11 cellular contexts compared by ENCODE assay signal in the genomic region with DNA sequence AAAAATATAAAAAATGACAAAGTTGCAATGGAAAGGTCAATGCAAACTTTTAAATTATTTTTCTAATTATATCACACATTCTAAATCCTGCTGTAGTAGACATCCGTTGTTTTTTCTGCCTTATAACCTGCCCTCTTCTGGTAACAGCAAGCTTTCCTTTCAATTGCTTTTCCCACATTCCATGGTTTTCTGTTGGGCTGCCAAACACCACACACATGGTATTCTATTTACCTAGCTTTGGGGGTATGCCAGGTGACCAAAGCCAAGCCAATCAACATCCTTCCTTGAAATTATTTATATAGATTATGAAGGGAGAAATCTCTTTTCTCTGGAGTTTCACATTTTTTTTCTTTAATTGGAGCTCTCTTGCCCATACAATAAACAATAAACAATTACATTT. TPM values are rescaled to one million over a fixed set of nuclear protein-coding genes. Genes with fewer than 3 reads are reported as not detected.
A peak's percentile ranks its signal among the peaks of the same experiment; 100 is the strongest.
DNase-seq lines count a peak whose midpoint lies in the region; ATAC-seq and TF ChIP-seq lines count a peak whose summit lies in the region.
"Had no signal": no experiment of that assay in that cellular context is flagged by ENCODE, and none has a peak within 500 bp of the region (broad histone marks: within the 10 kb centered on the region; RNA-seq: fewer than 3 reads in every experiment).

No MANE protein-coding gene starts in this region.

- no peaks in the 10 kb centered on the region for H3K9me3 Mint-ChIP-seq in activated CD8-positive, alpha-beta T cell treated with anti-CD3 and anti-CD28 coated beads, Interleukin-2, amount 10 ng/mL, durations not matched to agents 7 days and 5 days (ENCODE audit: insufficient read depth)

- peaks cover 0 to 23% (median 3%) of the 10 kb centered on the region in 4 donors for H3K4me1 ChIP-seq in right lobe of liver

- no peak overlapping the region for H3K27ac ChIP-seq in C4-2B
- H3K27ac ChIP-seq in right lobe of liver = no peak overlapping the region

- TF ChIP-seq POLR2A in right lobe of liver (IDR thresholded peaks at IDR 0.05) = no peak

- H3K27me3 Mint-ChIP-seq in activated CD8-positive, alpha-beta T cell treated with anti-CD3 and anti-CD28 coated beads, Interleukin-2, amount 10 ng/mL, durations not matched to agents 7 days and 5 days (ENCODE audit: low read depth) = peaks cover 42% of the 10 kb centered on the region

- peak; percentile 41 for DNase-seq in NCI-H1694 (lab: John Stamatoyannopoulos, UW)
- peak; percentile 40 for DNase-seq in cerebellar cortex (ENCODE audit: low spot score)
- peak in 2 of 3 donors; percentile 35 to 65 for DNase-seq in right lobe of liver
- no peak for DNase-seq in midbrain (lab: John Stamatoyannopoulos, UW)
- no peak for DNase-seq in germinal center (ENCODE audit: low spot score)
- no peak for DNase-seq in activated CD8-positive, alpha-beta T cell treated with anti-CD3 and anti-CD28 coated beads, Interleukin-2, amount 10 ng/mL, durations not matched to agents 7 days and 5 days
- DNase-seq: activated T-cell treated with anti-CD3 and anti-CD28 coated beads, Interleukin-2, amount 50 U/mL, for 48 hours; naive thymus-derived CD8-positive, alpha-beta T cell; NCI-H1092 treated with DMSO at 0.1 percent for 48 hours had no signal

- no peaks in the 10 kb centered on the region for H3K36me3 Mint-ChIP-seq in activated CD8-positive, alpha-beta T cell treated with anti-CD3 and anti-CD28 coated beads, Interleukin-2, amount 10 ng/mL, durations not matched to agents 7 days and 5 days (ENCODE audit: low read depth)

- no peaks in the 10 kb centered on the region for H3K9me3 ChIP-seq in right lobe of liver

- CTCF ChIA-PET in activated CD8-positive, alpha-beta T cell treated with anti-CD3 and anti-CD28 coated beads, Interleukin-2, amount 10 ng/mL, durations not matched to agents 7 days and 5 days (lab: Charles Lee) = no interaction called here

- POLR2A ChIA-PET in activated CD8-positive, alpha-beta T cell treated with anti-CD3 and anti-CD28 coated beads, Interleukin-2, amount 10 ng/mL, durations not matched to agents 7 days and 5 days (lab: Charles Lee) = interaction anchor here (1.2 kb wide), 1 partner anchor 9 kb away, joined by 3 read pairs; no protein-coding TSS in a partner anchor

- TF ChIP-seq CTCF in C4-2B (conservative IDR thresholded peaks at IDR 0.05) (peak; percentile 49), right lobe of liver (IDR thresholded peaks at IDR 0.05) (peak; percentile 26 to 40 (median 38))

- H3K4me1 Mint-ChIP-seq in activated CD8-positive, alpha-beta T cell treated with anti-CD3 and anti-CD28 coated beads, Interleukin-2, amount 10 ng/mL, durations not matched to agents 7 days and 5 days (ENCODE audit: low read depth) = peaks cover 11% of the 10 kb centered on the region

- no peak overlapping the region for H3K27ac Mint-ChIP-seq in activated CD8-positive, alpha-beta T cell treated with anti-CD3 and anti-CD28 coated beads, Interleukin-2, amount 10 ng/mL, durations not matched to agents 7 days and 5 days

- 19% methylated on average over 1 of the region's 1 CpG for WGBS in right lobe of liver (ENCODE audit: insufficient coverage, low coverage, low lambda C conversion rate, missing lambda C conversion rate)

- H3K27me3 ChIP-seq in right lobe of liver = no peaks in the 10 kb centered on the region

- ATAC-seq in right lobe of liver (peak in 3 of 4 donors; percentile 16 to 31 (median 23)), HG03039 (IDR thresholded peaks at IDR 0.05; ENCODE audit: unreplicated experiment) (no peak)
- no peak for ATAC-seq in activated CD8-positive, alpha-beta T cell treated with anti-CD3 and anti-CD28 coated beads, Interleukin-2, amount 10 ng/mL, durations not matched to agents 7 days and 5 days
- ATAC-seq: naive thymus-derived CD8-positive, alpha-beta T cell had no signal

- H3K4me3 Mint-ChIP-seq in activated CD8-positive, alpha-beta T cell treated with anti-CD3 and anti-CD28 coated beads, Interleukin-2, amount 10 ng/mL, durations not matched to agents 7 days and 5 days = no peak overlapping the region
- H3K4me3 Mint-ChIP-seq: naive thymus-derived CD8-positive, alpha-beta T cell had no signal

- intact Hi-C loops in right lobe of liver (cut with DNase I) = no loop called here

- H3K36me3 ChIP-seq in right lobe of liver = no peaks in the 10 kb centered on the region

- no peak overlapping the region for H3K4me3 ChIP-seq in right lobe of liver

RNA-seq across cellular contexts. Expression of a gene that starts 3.4 kb away (rescaled TPM):
- total RNA-seq in right lobe of liver = 10 to 100 TPM; 18.5 to 53.2 (median 28.0) TPM
- not detected for total RNA-seq in activated CD8-positive, alpha-beta T cell treated with anti-CD3 and anti-CD28 coated beads, Interleukin-2, amount 10 ng/mL, durations not matched to agents 7 days and 5 days

Comparison
In these comparisons a context has a peak if more than half of its experiments do, and no peak if none do; other contexts are left out.
1. DNase-seq: peak in NCI-H1694 (single experiment), cerebellar cortex (single experiment) and right lobe of liver (2 of 3); none in midbrain (single experiment), germinal center (single experiment) and activated CD8-positive, alpha-beta T cell treated with anti-CD3 and anti-CD28 coated beads, Interleukin-2, amount 10 ng/mL, durations not matched to agents 7 days and 5 days (single experiment).
2. ATAC-seq: peak in right lobe of liver (3 of 4); none in HG03039 (single experiment) and activated CD8-positive, alpha-beta T cell treated with anti-CD3 and anti-CD28 coated beads, Interleukin-2, amount 10 ng/mL, durations not matched to agents 7 days and 5 days (single experiment).
3. RNA of a gene that starts 3.4 kb away (total RNA-seq): 18.5 to 53.2 TPM in right lobe of liver; not detected in activated CD8-positive, alpha-beta T cell treated with anti-CD3 and anti-CD28 coated beads, Interleukin-2, amount 10 ng/mL, durations not matched to agents 7 days and 5 days; every median in the first group is over 10 times any median in the second.